In genomic region chr2:163600801-163601200, GRCh38 we compare ENCODE assay signal across 1 cellular context.
TF ChIP-seq lines count a peak whose summit lies in the region.

No MANE protein-coding gene starts in this region.

TF ChIP-seq in GM23338, 12 proteins besides CTCF, POLR2A, EP300 and RAD21:
- TF ChIP-seq CREB1 (CRISPR knock-in tag; IDR thresholded peaks at IDR 0.05; ENCODE audit: low read depth) (no peak), ZNF462 (CRISPR knock-in tag; IDR thresholded peaks at IDR 0.05) (no peak), ETS1 (IDR thresholded peaks at IDR 0.05) (no peak), EZH2 (IDR thresholded peaks at IDR 0.05; ENCODE audit: low read depth, unreplicated experiment) (no peak), NANOG (IDR thresholded peaks at IDR 0.05; ENCODE audit: borderline replicate concordance) (no peak), ZNF331 (CRISPR knock-in tag; IDR thresholded peaks at IDR 0.05; ENCODE audit: low read depth) (no peak), REST (IDR thresholded peaks at IDR 0.05; ENCODE audit: unreplicated experiment) (no peak), ZNF114 (CRISPR knock-in tag; IDR thresholded peaks at IDR 0.05) (no peak)
